21 cellular contexts compared by ENCODE assay signal in the genomic region with DNA sequence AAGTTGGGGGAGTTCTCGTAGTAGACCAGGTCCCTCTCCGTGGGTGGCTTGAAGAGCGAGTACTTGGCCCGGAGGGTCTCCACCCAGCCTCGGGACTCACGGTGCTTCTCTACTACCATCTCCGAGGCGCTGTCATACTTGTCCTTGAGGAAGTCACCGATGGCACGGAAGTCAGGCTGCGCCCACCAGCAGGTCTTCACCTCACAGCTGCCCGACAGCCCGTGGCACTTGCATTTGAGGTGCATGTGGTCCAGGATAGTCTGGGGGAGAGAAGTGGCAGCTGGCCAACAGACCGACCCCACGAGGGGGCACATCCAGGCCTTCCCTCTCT. TPM values are rescaled to one million over a fixed set of nuclear protein-coding genes. Genes with fewer than 3 reads are reported as not detected.
"Had no signal": no experiment of that assay in that cellular context is flagged by ENCODE, and none has a peak within 500 bp of the region (broad histone marks: within the 10 kb centered on the region; RNA-seq: fewer than 3 reads in every experiment).

No MANE protein-coding gene starts in this region.

- H3K4me3 ChIP-seq: prostate gland, tibial nerve had no signal

- H3K4me1 ChIP-seq: prostate gland had no signal

- H3K36me3 Mint-ChIP-seq: activated naive CD8-positive, alpha-beta T cell had no signal

- H3K36me3 ChIP-seq: heart left ventricle, prostate gland, tibial nerve had no signal

- FAIRE-seq: bronchial epithelial cell, endometrium, islet of Langerhans, urothelium cell line had no signal

- H3K27ac ChIP-seq: heart left ventricle, prostate gland, tibial nerve had no signal

- ATAC-seq: activated T-cell treated with anti-CD3 and anti-CD28 coated beads, Interleukin-2, amount 50 U/mL, for 4 hours; heart left ventricle; left ventricle myocardium superior had no signal

- DNase-seq: activated CD8-positive, alpha-beta memory T cell treated with anti-CD3 and anti-CD28 coated beads, Interleukin-2, amount 50 U/mL, for 4 hours; activated naive CD4-positive, alpha-beta T cell; activated T-cell treated with anti-CD3 and anti-CD28 coated beads, Interleukin-2, amount 50 U/mL, for 4 hours; amniotic stem cell; cortex of kidney; heart left ventricle; left ventricle myocardium superior; mammary epithelial cell; nephron progenitor cell; stimulated activated CD4-positive, alpha-beta T cell treated with anti-CD3 and anti-CD28 coated beads, Interleukin-4, amount 100 ng/mL, for 4 hours; T-helper 9 cell had no signal

- H3K27ac Mint-ChIP-seq: activated naive CD8-positive, alpha-beta T cell; activated T-helper 2 cell treated with anti-CD3 and anti-CD28 coated beads, Interferon-gamma antibody, Interleukin-2, Interleukin-4, amounts not matched to agents 10 μg/mL and 5 μg/mL and 100 μg/mL, durations not matched to agents 14 hours and 24 hours and 36 hours; nephron progenitor cell; stimulated activated naive CD8-positive, alpha-beta T cell treated with anti-CD3 and anti-CD28 coated beads, Interleukin-15, Interleukin-2, amounts not matched to agents 100 ng/mL and 50 ng/mL, for 24 hours had no signal

- H3K9me3 ChIP-seq: heart left ventricle, prostate gland, tibial nerve had no signal

- H3K9me3 Mint-ChIP-seq: activated T-cell treated with anti-CD3 and anti-CD28 coated beads, Interleukin-2, amount 50 U/mL, for 4 hours; activated T-helper 2 cell treated with anti-CD3 and anti-CD28 coated beads, Interferon-gamma antibody, Interleukin-2, Interleukin-4, amounts not matched to agents 10 μg/mL and 5 μg/mL and 100 μg/mL, durations not matched to agents 14 hours and 24 hours and 36 hours; nephron progenitor cell; stimulated activated naive CD8-positive, alpha-beta T cell treated with anti-CD3 and anti-CD28 coated beads, Interleukin-15, Interleukin-2, amounts not matched to agents 100 ng/mL and 50 ng/mL, for 24 hours had no signal

- H3K4me3 Mint-ChIP-seq: activated T-cell treated with anti-CD3 and anti-CD28 coated beads, Interleukin-2, amount 50 U/mL, for 4 hours; nephron progenitor cell; stimulated activated naive CD8-positive, alpha-beta T cell treated with anti-CD3 and anti-CD28 coated beads, Interleukin-15, Interleukin-2, amounts not matched to agents 100 ng/mL and 50 ng/mL, for 24 hours had no signal

RNA-seq across cellular contexts. Expression of a gene that starts 50.0 kb away (rescaled TPM):
- total RNA-seq: T-helper 1 cell treated with Interleukin-12 subunit alpha and Interleukin-12 subunit beta and Interleukin-4 antibody, amounts not matched to agents 30 ng/mL and 1 ng/mL, for 36 hours had no signal
